ENCODE assay signal across 1 cellular context in genomic region chr14:103207404-103208072, GRCh38.
TF ChIP-seq lines count a peak whose summit lies in the region.

No MANE protein-coding gene starts in this region.

TF ChIP-seq in WTC11, 78 proteins besides CTCF, POLR2A, EP300 and RAD21 (continued from another document):
- TF ChIP-seq, protein P1, sequence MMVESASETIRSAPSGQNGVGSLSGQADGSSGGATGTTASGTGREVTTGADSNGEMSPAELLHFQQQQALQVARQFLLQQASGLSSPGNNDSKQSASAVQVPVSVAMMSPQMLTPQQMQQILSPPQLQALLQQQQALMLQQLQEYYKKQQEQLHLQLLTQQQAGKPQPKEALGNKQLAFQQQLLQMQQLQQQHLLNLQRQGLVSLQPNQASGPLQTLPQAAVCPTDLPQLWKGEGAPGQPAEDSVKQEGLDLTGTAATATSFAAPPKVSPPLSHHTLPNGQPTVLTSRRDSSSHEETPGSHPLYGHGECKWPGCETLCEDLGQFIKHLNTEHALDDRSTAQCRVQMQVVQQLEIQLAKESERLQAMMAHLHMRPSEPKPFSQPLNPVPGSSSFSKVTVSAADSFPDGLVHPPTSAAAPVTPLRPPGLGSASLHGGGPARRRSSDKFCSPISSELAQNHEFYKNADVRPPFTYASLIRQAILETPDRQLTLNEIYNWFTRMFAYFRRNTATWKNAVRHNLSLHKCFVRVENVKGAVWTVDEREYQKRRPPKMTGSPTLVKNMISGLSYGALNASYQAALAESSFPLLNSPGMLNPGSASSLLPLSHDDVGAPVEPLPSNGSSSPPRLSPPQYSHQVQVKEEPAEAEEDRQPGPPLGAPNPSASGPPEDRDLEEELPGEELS (CRISPR knock-in tag; IDR thresholded peaks at IDR 0.05), result no peak
- TF ChIP-seq NR1H2 (CRISPR knock-in tag; IDR thresholded peaks at IDR 0.05), result no peak
- no peak for TF ChIP-seq ELF4 (CRISPR knock-in tag; IDR thresholded peaks at IDR 0.05; ENCODE audit: low read depth)
- 0 out of 2 replicates have a peak, but pooled peaks have one; percentile 49 for TF ChIP-seq ESRRA (CRISPR knock-in tag; IDR thresholded peaks at IDR 0.05; ENCODE audit: borderline replicate concordance)
- TF ChIP-seq, protein P2, sequence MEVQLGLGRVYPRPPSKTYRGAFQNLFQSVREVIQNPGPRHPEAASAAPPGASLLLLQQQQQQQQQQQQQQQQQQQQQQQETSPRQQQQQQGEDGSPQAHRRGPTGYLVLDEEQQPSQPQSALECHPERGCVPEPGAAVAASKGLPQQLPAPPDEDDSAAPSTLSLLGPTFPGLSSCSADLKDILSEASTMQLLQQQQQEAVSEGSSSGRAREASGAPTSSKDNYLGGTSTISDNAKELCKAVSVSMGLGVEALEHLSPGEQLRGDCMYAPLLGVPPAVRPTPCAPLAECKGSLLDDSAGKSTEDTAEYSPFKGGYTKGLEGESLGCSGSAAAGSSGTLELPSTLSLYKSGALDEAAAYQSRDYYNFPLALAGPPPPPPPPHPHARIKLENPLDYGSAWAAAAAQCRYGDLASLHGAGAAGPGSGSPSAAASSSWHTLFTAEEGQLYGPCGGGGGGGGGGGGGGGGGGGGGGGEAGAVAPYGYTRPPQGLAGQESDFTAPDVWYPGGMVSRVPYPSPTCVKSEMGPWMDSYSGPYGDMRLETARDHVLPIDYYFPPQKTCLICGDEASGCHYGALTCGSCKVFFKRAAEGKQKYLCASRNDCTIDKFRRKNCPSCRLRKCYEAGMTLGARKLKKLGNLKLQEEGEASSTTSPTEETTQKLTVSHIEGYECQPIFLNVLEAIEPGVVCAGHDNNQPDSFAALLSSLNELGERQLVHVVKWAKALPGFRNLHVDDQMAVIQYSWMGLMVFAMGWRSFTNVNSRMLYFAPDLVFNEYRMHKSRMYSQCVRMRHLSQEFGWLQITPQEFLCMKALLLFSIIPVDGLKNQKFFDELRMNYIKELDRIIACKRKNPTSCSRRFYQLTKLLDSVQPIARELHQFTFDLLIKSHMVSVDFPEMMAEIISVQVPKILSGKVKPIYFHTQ (CRISPR knock-in tag; IDR thresholded peaks at IDR 0.05), result no peak
- 0 out of 2 replicates have a peak, but pooled peaks have one; percentile 38 for TF ChIP-seq NR2C2 (CRISPR knock-in tag; IDR thresholded peaks at IDR 0.05)
- TF ChIP-seq CREB1 (CRISPR knock-in tag; IDR thresholded peaks at IDR 0.05), result no peak
- 0 out of 2 replicates have a peak, but pooled peaks have one; percentile 12 for TF ChIP-seq NFE2L1 (CRISPR knock-in tag; IDR thresholded peaks at IDR 0.05)
- peak; percentile 81 for TF ChIP-seq ARID4B (CRISPR knock-in tag; IDR thresholded peaks at IDR 0.05; ENCODE audit: borderline replicate concordance)
- no peak; the same call in 1 of the 2 replicates for TF ChIP-seq ZNF138 (CRISPR knock-in tag; conservative IDR thresholded peaks at IDR 0.05)
- no peak for TF ChIP-seq ZNF423 (CRISPR knock-in tag; IDR thresholded peaks at IDR 0.05)
- TF ChIP-seq JUN (CRISPR knock-in tag; IDR thresholded peaks at IDR 0.05), result peak; percentile 73; the same call in 1 of the 2 replicates
- TF ChIP-seq E2F4 (CRISPR knock-in tag; IDR thresholded peaks at IDR 0.05; ENCODE audit: borderline replicate concordance, low read depth), result peak; percentile 77; the same call in 1 of the 2 replicates
- 0 out of 2 replicates have a peak, but pooled peaks have one; percentile 60 for TF ChIP-seq SMAD3 (CRISPR knock-in tag; IDR thresholded peaks at IDR 0.05; ENCODE audit: borderline replicate concordance)
- TF ChIP-seq TCF7 (CRISPR knock-in tag; IDR thresholded peaks at IDR 0.05; ENCODE audit: low read depth), result no peak
- TF ChIP-seq GTF2I (CRISPR knock-in tag; conservative IDR thresholded peaks at IDR 0.05), result no peak
- peak; percentile 62; the same call in 1 of the 2 replicates for TF ChIP-seq ZNF219 (CRISPR knock-in tag; IDR thresholded peaks at IDR 0.05; ENCODE audit: borderline replicate concordance)
- peak; percentile 60; the same call in 1 of the 2 replicates for TF ChIP-seq RELA (CRISPR knock-in tag; IDR thresholded peaks at IDR 0.05; ENCODE audit: borderline replicate concordance)
- TF ChIP-seq ZNF512 (CRISPR knock-in tag; IDR thresholded peaks at IDR 0.05; ENCODE audit: borderline replicate concordance), result 0 out of 2 replicates have a peak, but pooled peaks have one; percentile 29
- no peak for TF ChIP-seq USF2 (CRISPR knock-in tag; IDR thresholded peaks at IDR 0.05)
- no peak for TF ChIP-seq PRRX2 (CRISPR knock-in tag; IDR thresholded peaks at IDR 0.05)
- TF ChIP-seq, protein P3, sequence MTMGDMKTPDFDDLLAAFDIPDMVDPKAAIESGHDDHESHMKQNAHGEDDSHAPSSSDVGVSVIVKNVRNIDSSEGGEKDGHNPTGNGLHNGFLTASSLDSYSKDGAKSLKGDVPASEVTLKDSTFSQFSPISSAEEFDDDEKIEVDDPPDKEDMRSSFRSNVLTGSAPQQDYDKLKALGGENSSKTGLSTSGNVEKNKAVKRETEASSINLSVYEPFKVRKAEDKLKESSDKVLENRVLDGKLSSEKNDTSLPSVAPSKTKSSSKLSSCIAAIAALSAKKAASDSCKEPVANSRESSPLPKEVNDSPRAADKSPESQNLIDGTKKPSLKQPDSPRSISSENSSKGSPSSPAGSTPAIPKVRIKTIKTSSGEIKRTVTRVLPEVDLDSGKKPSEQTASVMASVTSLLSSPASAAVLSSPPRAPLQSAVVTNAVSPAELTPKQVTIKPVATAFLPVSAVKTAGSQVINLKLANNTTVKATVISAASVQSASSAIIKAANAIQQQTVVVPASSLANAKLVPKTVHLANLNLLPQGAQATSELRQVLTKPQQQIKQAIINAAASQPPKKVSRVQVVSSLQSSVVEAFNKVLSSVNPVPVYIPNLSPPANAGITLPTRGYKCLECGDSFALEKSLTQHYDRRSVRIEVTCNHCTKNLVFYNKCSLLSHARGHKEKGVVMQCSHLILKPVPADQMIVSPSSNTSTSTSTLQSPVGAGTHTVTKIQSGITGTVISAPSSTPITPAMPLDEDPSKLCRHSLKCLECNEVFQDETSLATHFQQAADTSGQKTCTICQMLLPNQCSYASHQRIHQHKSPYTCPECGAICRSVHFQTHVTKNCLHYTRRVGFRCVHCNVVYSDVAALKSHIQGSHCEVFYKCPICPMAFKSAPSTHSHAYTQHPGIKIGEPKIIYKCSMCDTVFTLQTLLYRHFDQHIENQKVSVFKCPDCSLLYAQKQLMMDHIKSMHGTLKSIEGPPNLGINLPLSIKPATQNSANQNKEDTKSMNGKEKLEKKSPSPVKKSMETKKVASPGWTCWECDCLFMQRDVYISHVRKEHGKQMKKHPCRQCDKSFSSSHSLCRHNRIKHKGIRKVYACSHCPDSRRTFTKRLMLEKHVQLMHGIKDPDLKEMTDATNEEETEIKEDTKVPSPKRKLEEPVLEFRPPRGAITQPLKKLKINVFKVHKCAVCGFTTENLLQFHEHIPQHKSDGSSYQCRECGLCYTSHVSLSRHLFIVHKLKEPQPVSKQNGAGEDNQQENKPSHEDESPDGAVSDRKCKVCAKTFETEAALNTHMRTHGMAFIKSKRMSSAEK (CRISPR knock-in tag; IDR thresholded peaks at IDR 0.05; ENCODE audit: borderline replicate concordance), result no peak
- no peak for TF ChIP-seq AFF4 (CRISPR knock-in tag; IDR thresholded peaks at IDR 0.05; ENCODE audit: borderline replicate concordance)
- peak; percentile 70; the same call in 1 of the 2 replicates for TF ChIP-seq MAX (CRISPR knock-in tag; IDR thresholded peaks at IDR 0.05)
- TF ChIP-seq SP1 (CRISPR knock-in tag; conservative IDR thresholded peaks at IDR 0.05), result no peak
- peak; percentile 83; the same call in 1 of the 2 replicates for TF ChIP-seq FOXP1 (CRISPR knock-in tag; IDR thresholded peaks at IDR 0.05; ENCODE audit: borderline replicate concordance)
- 0 out of 2 replicates have a peak, but pooled peaks have one; percentile 25 for TF ChIP-seq MYBL2 (CRISPR knock-in tag; IDR thresholded peaks at IDR 0.05)
